In the genomic region with DNA sequence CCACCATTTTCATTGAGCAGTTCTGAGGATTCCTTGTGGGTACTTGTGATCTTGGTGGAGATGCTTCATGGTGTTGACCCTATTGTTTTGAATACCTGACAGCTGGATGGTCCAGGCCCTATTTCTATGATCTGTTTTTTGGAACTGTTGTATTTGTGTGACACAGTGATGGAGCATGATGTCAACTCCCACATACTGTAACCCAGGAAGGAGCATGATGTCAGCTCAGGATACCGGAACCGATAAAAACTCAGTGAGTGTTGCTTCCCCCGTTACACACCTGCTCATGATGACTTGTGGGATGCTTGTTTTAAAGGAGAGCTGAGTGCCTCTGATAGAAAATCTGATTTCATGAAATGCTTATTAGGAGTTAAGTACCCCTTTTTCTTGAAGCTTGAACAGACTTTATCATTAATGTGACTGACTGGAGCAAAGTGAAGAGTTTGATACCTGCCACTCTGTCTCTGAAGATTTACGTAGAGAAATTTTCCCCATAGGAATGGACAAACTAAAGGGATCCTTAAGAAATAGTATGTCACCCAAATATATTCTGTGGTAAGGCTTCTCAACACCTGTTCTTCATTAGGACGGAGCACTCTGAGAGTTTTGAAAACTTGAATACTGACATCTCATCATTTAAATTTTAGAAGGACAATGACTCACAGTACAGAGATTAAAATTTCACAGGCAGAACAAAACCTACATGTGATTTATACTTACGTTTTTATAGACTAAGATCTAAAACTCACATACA, we compare ENCODE assay signal across 11 cellular contexts. TPM values are rescaled to one million over a fixed set of nuclear protein-coding genes. Genes with fewer than 3 reads are reported as not detected.
DNase-seq lines count a peak whose midpoint lies in the region; ATAC-seq and TF ChIP-seq lines count a peak whose summit lies in the region.
"Had no signal": no experiment of that assay in that cellular context is flagged by ENCODE, and none has a peak within 500 bp of the region (broad histone marks: within the 10 kb centered on the region; RNA-seq: fewer than 3 reads in every experiment).

No MANE protein-coding gene starts in this region.

- H3K27me3 ChIP-seq in CD8-positive, alpha-beta T cell (ENCODE audit: insufficient read depth, low read length): no peaks in the 10 kb centered on the region
- H3K27me3 ChIP-seq in esophagus muscularis mucosa: no peaks in the 10 kb centered on the region
- H3K27me3 ChIP-seq: SJCRH30 had no signal

- H3K27ac Mint-ChIP-seq in CD8-positive, alpha-beta T cell: peak overlapping the region; percentile 99

- POLR2A ChIA-PET in CD8-positive, alpha-beta T cell (lab: Charles Lee): interaction anchor here (0.8 to 4.7 kb wide), 7 partner anchors 11 to 102 kb away, joined by 3 to 72 read pairs (median 4); partner anchors contain the start of gene RASA2

- H3K4me3 Mint-ChIP-seq in CD8-positive, alpha-beta T cell: peak overlapping the region; percentile 84
- H3K4me3 Mint-ChIP-seq: neural crest cell had no signal

- DNase-seq in CD8-positive, alpha-beta T cell: peak in 2 of 7 experiments; percentile 28 to 47
- DNase-seq in esophagus muscularis mucosa (ENCODE audit: extremely low spot score) (no peak), pons (ENCODE audit: low spot score) (peak; percentile 34), NCI-H2029 treated with DMSO at 0.1 percent for 48 hours (lab: John Stamatoyannopoulos, UW) (no peak)
- DNase-seq in NK-92 treated with Interleukin-12 subunit alpha and Interleukin-12 subunit beta, amount 100 ng/mL, for 24 hours (lab: John Stamatoyannopoulos, UW): no peak
- DNase-seq: KG1, SJCRH30 had no signal

- intact Hi-C loops in CD8-positive, alpha-beta T cell (cut with DNase I, micrococcal nuclease): loop anchor here in 1 of 2 experiments (2.0 kb wide), 2 partner anchors 13 to 27 kb away; no protein-coding TSS in a partner anchor
- intact Hi-C loops in esophagus muscularis mucosa (cut with DNase I): no loop called here

- H3K27ac ChIP-seq in CD8-positive, alpha-beta T cell (ENCODE audit: low read depth, low read length): peak overlapping the region; percentile 61
- peak overlapping the region; percentile 96 for H3K27ac ChIP-seq in VCaP
- peak overlapping the region; percentile 98 to 100 (median 99) for H3K27ac ChIP-seq in esophagus muscularis mucosa (replicated peaks in 1 of 4)
- H3K27ac ChIP-seq: SJCRH30 had no signal

- no peaks in the 10 kb centered on the region for H3K9me3 Mint-ChIP-seq in CD8-positive, alpha-beta T cell
- H3K9me3 Mint-ChIP-seq: neural crest cell had no signal

- H3K36me3 Mint-ChIP-seq in CD8-positive, alpha-beta T cell: peaks cover 50% of the 10 kb centered on the region

- peak overlapping the region; percentile 2 for H3K4me3 ChIP-seq in CD8-positive, alpha-beta T cell (ENCODE audit: low read depth, low read length)
- H3K4me3 ChIP-seq in esophagus muscularis mucosa: peak overlapping the region; percentile 39 to 51 (median 47)
- H3K4me3 ChIP-seq: SJCRH30 had no signal

- peaks cover 89% of the 10 kb centered on the region for H3K4me1 Mint-ChIP-seq in CD8-positive, alpha-beta T cell (ENCODE audit: low read depth)

- ATAC-seq in CD8-positive, alpha-beta T cell: peak; percentile 35
- ATAC-seq in HG03175 (IDR thresholded peaks at IDR 0.05; ENCODE audit: unreplicated experiment): no peak
- no peak for ATAC-seq in HG02870 (IDR thresholded peaks at IDR 0.05; ENCODE audit: unreplicated experiment)

- peaks cover 78% of the 10 kb centered on the region for H3K4me1 ChIP-seq in CD8-positive, alpha-beta T cell (ENCODE audit: insufficient read depth, low read length)
- H3K4me1 ChIP-seq in esophagus muscularis mucosa: peaks cover 89 to 98% (median 96%) of the 10 kb centered on the region in 4 donors

- no peak for TF ChIP-seq CTCF in CD8-positive, alpha-beta T cell (IDR thresholded peaks at IDR 0.05)
- no peak for TF ChIP-seq CTCF in VCaP (conservative IDR thresholded peaks at IDR 0.05)
- TF ChIP-seq CTCF in esophagus muscularis mucosa (IDR thresholded peaks at IDR 0.05): no peak

- TF ChIP-seq POLR2A in esophagus muscularis mucosa (IDR thresholded peaks at IDR 0.05; ENCODE audit: low read depth): no peak

- WGBS in esophagus muscularis mucosa: 52% methylated on average over 6 of the region's 6 CpGs

- H3K27me3 Mint-ChIP-seq in CD8-positive, alpha-beta T cell (ENCODE audit: low read depth): no peaks in the 10 kb centered on the region

- no peaks in the 10 kb centered on the region for H3K9me3 ChIP-seq in CD8-positive, alpha-beta T cell (ENCODE audit: low read length)
- H3K9me3 ChIP-seq in esophagus muscularis mucosa: no peaks in the 10 kb centered on the region
- H3K9me3 ChIP-seq: SJCRH30 had no signal

- CTCF ChIA-PET in CD8-positive, alpha-beta T cell (lab: Charles Lee): interaction anchor here (1.1 to 2.8 kb wide), 8 partner anchors 13 to 102 kb away, joined by 3 to 12 read pairs (median 5); no protein-coding TSS in a partner anchor

- no peak for TF ChIP-seq EP300 in esophagus muscularis mucosa (IDR thresholded peaks at IDR 0.05)

- H3K36me3 ChIP-seq in CD8-positive, alpha-beta T cell (ENCODE audit: insufficient read depth, low read length): peaks cover 10% of the 10 kb centered on the region
- H3K36me3 ChIP-seq in esophagus muscularis mucosa: peaks cover 0 to 48% (median 28%) of the 10 kb centered on the region in 4 donors

RNA-seq across cellular contexts. Expression of gene ZBTB38, which starts 45.3 kb away (rescaled TPM):
- 10 to 100 TPM; 22.7 to 24.3 TPM for total RNA-seq in CD8-positive, alpha-beta T cell
- total RNA-seq in esophagus muscularis mucosa: 100 to 1,000 TPM; 163 to 250 (median 203) TPM

Comparison
In these comparisons a context has a peak if more than half of its experiments do, and no peak if none do; other contexts are left out.
1. RNA of gene ZBTB38, which starts 45.3 kb away (total RNA-seq): 163 to 250 TPM in esophagus muscularis mucosa; 22.7 to 24.3 TPM in CD8-positive, alpha-beta T cell; every median in the first group is over 4 times any median in the second.
2. Peak in every context shown above with its lines, with median percentiles within 50 percentile points of each other: H3K27ac ChIP-seq.